Comparison of ENCODE assay signal across 13 cellular contexts in the genomic region with DNA sequence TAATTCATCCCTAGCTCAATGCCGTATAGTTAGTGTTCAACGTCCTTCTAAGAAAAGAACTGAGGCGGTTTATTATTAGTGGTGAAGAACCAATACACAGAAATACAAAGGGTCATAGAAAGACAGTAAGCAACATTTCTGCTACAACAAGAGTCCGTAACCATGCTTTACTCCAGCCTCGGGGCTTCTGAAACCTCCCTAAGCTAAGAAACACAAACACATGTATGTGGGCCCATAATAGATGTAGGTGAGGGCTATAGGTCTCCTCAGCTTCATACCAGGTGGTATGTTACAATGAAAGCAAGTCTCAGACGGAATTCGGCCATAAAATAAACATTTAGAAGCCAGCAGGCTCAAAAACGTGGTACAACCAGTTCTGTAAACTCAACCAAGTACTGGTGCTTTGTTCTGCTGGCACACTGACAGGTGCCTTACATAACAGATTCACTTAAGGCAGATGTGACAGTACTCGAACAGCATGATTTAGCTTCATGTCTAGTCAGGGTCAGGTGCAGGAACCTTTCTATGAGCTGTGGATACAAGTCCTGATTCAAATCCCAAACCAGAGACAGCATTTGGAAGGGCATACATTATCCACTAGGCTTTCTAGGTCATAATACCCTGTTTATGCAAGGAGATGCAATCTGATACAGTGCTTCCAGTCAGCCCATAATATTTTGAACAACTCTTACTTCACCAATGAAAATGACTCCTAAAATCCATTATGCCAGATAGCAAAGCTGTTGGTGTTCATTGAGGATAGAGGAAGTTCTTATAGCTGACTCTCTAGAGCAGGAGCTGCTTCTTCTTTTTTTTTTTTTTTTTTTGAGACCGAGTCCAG.
DNase-seq lines count a peak whose midpoint lies in the region; ATAC-seq and TF ChIP-seq lines count a peak whose summit lies in the region.
"Had no signal": no experiment of that assay in that cellular context is flagged by ENCODE, and none has a peak within 500 bp of the region (broad histone marks: within the 10 kb centered on the region; RNA-seq: fewer than 3 reads in every experiment).

No MANE protein-coding gene starts in this region.

- H3K27ac ChIP-seq in PC-3 (ENCODE audit: low read length) = no peak overlapping the region
- peak overlapping the region in 7 of 8 donors; percentile 17 to 84 (median 77) for H3K27ac ChIP-seq in spleen

- no peak overlapping the region for H3K4me3 ChIP-seq in PC-3 (ENCODE audit: low read length)
- H3K4me3 ChIP-seq in spleen = peak overlapping the region in 1 of 8 donors; percentile 21

- no peaks in the 10 kb centered on the region for H4K20me1 ChIP-seq in PC-3 (ENCODE audit: low read length)

- H2AFZ ChIP-seq in PC-3 (ENCODE audit: low read length) = peak overlapping the region; percentile 25; the same call in 1 of the 2 replicates

- no peak for TF ChIP-seq POLR2A in spleen (IDR thresholded peaks at IDR 0.05)

- H3K36me3 ChIP-seq in PC-3 (ENCODE audit: low read depth, low read length) (no peaks in the 10 kb centered on the region), spleen (no peaks in the 10 kb centered on the region)

- peak overlapping the region; percentile 27; the same call in 1 of the 2 replicates for H3K4me2 ChIP-seq in PC-3 (ENCODE audit: low read length)

- H3K9me3 ChIP-seq in PC-3 (ENCODE audit: low read length) = no peaks in the 10 kb centered on the region
- H3K9me3 ChIP-seq in spleen = no peaks in the 10 kb centered on the region

- no TSS peak for BruUV-seq in PC-3 (replicated peaks; lab: Mats Ljungman, UMichigan)

- whole genome bisulfite sequencing in spleen, 5 donors = 80 to 88% (median 82%) methylated on average over 10 of the region's 10 CpGs

- H3K9ac ChIP-seq in PC-3 (ENCODE audit: low read length) = no peak overlapping the region

- CTCF ChIA-PET in PC-3 (lab: Charles Lee) = interaction anchor here (0.6 kb wide), 1 partner anchor 12 kb away, joined by 3 read pairs; no protein-coding TSS in a partner anchor

- H3F3A ChIP-seq in PC-3 (ENCODE audit: low read length, unreplicated experiment) = no peaks in the 10 kb centered on the region

- TF ChIP-seq CTCF in PC-3 (conservative IDR thresholded peaks at IDR 0.05; ENCODE audit: low read depth, low read length) (no peak), spleen (IDR thresholded peaks at IDR 0.05 in 8 of 11, conservative IDR thresholded peaks at IDR 0.05 in 3 of 11) (no peak)

- peak; percentile 68 for DNase-seq in PC-3
- DNase-seq in left cardiac atrium = no peak
- DNase-seq in spleen = no peak
- DNase-seq in putamen (ENCODE audit: low spot score) = no peak
- no peak for DNase-seq in amniotic stem cell (lab: John Stamatoyannopoulos, UW)
- DNase-seq: activated CD8-positive, alpha-beta T cell treated with anti-CD3 and anti-CD28 coated beads, Interleukin-2, amount 10 ng/mL, durations not matched to agents 7 days and 5 days; effector memory CD4-positive, alpha-beta T cell; Karpas-422 had no signal

- no peak; the same call in 1 of the 2 replicates for TF ChIP-seq EP300 in Ishikawa (IDR thresholded peaks at IDR 0.05; ENCODE audit: borderline replicate concordance)

- no peak for TF ChIP-seq RAD21 in Ishikawa (IDR thresholded peaks at IDR 0.05; ENCODE audit: low read depth)

- H3K27me3 ChIP-seq in PC-3 (ENCODE audit: low read length) = no peaks in the 10 kb centered on the region
- H3K27me3 ChIP-seq in spleen (replicated peaks in 1 of 7) = no peaks in the 10 kb centered on the region

- no peak for ATAC-seq in PC-3
- peak; percentile 26 to 39 for ATAC-seq in left cardiac atrium
- no peak for ATAC-seq in HG03457 (IDR thresholded peaks at IDR 0.05; ENCODE audit: unreplicated experiment)
- no peak for ATAC-seq in GM19328 (IDR thresholded peaks at IDR 0.05; ENCODE audit: unreplicated experiment)
- ATAC-seq: activated CD8-positive, alpha-beta T cell treated with anti-CD3 and anti-CD28 coated beads, Interleukin-2, amount 10 ng/mL, durations not matched to agents 7 days and 5 days; HCT116; stimulated activated effector memory CD8-positive, alpha-beta T cell treated with anti-CD3 and anti-CD28 coated beads, Interleukin-12 subunit alpha, Interleukin-12 subunit beta, amount 100 ng/mL, for 72 hours had no signal

- POLR2A ChIA-PET in PC-3 (lab: Charles Lee; ENCODE audit: unreplicated experiment) = interaction anchor here (0.6 kb wide), 1 partner anchor 44 kb away, joined by 7 read pairs; no protein-coding TSS in a partner anchor

- no peaks in the 10 kb centered on the region for H3K9me2 ChIP-seq in PC-3 (replicated peaks; ENCODE audit: low read length)

- H3K79me2 ChIP-seq in PC-3 (ENCODE audit: low read length) = no peaks in the 10 kb centered on the region

- intact Hi-C loops in PC-3 (cut with micrococcal nuclease) (no loop called here), left cardiac atrium (cut with DNase I) (no loop called here), spleen (cut with DNase I; ENCODE audit: low total_unique reads) (no loop called here)

- peaks cover 22% of the 10 kb centered on the region for H3K4me1 ChIP-seq in PC-3 (ENCODE audit: insufficient read depth, low read length)
- peaks cover 10 to 85% (median 58%) of the 10 kb centered on the region in 6 donors for H3K4me1 ChIP-seq in spleen

TF ChIP-seq in Ishikawa, 13 proteins besides CTCF, POLR2A, EP300 and RAD21:
- TF ChIP-seq MAX (IDR thresholded peaks at IDR 0.05) (no peak), NFIC (IDR thresholded peaks at IDR 0.05) (peak; percentile 61; the same call in 1 of the 2 replicates)
TF ChIP-seq in Ishikawa: peak in this region for 1.

Comparison
In these comparisons a context has a peak if more than half of its experiments do, and no peak if none do; other contexts are left out.
1. ATAC-seq: peak in left cardiac atrium (2 of 2); none in PC-3 (single experiment), HG03457 (single experiment) and GM19328 (single experiment).